Comparison of ENCODE assay signal across 8 cellular contexts in the genomic region with DNA sequence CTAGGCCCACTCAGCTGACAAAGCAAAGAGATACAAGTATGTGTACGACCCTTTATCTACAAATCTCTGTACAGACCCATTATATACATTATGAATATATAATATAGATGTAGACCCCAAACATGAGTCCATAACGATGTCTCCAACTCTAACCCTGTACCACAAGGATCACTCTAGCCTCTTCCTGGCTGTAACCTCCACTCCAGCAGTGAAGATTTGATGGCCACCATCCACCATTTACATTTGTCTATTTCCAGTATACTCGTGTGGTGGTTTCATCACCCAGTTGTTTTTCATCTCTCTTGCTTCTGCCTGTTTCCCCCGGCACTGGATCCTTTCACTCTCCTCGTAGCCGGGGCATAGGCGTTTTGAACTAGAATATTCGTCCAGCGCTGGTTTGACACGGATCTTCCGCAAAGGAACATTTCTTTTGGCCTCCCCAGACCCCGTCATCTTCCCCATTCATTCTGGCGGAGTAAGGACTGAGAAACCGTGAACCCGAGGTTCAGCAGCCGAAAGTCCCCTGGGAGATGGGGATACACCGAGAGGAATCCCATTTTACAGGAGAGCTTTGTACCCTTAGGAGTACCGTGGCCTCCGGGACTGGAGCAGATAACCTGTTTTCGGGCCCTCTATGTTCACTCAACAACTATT.
DNase-seq lines count a peak whose midpoint lies in the region; ATAC-seq and TF ChIP-seq lines count a peak whose summit lies in the region.

No MANE protein-coding gene starts in this region.

- TF ChIP-seq CTCF in fibroblast of mammary gland (conservative IDR thresholded peaks at IDR 0.05; ENCODE audit: control insufficient read depth, insufficient read depth, low read depth, low read length), result no peak
- no peak for TF ChIP-seq CTCF in retinal pigment epithelial cell (conservative IDR thresholded peaks at IDR 0.05; ENCODE audit: low read depth, low read length)

- DNase-seq in EH (ENCODE audit: low read depth), result peak; percentile 52
- peak; percentile 84 for DNase-seq in SHP77 treated with DMSO at 0.1 percent for 48 hours (lab: John Stamatoyannopoulos, UW)
- peak; percentile 27 for DNase-seq in fibroblast of mammary gland (ENCODE audit: low read depth)
- DNase-seq in retinal pigment epithelial cell (ENCODE audit: low read depth), result no peak
- DNase-seq in HuH-7.5 (ENCODE audit: low spot score), result no peak
- no peak for DNase-seq in NCI-H2107 (lab: John Stamatoyannopoulos, UW)
- DNase-seq in activated gamma-delta T cell (lab: John Stamatoyannopoulos, UW), result no peak

- H3K4me3 ChIP-seq in fibroblast of mammary gland (ENCODE audit: control insufficient read depth, low read depth, low read length), result peak overlapping the region; percentile 64
- peak overlapping the region; percentile 77 for H3K4me3 ChIP-seq in retinal pigment epithelial cell (ENCODE audit: low read length)

- peak; percentile 3 for ATAC-seq in GM21825 (IDR thresholded peaks at IDR 0.05; ENCODE audit: unreplicated experiment)

Comparison
In these comparisons a context has a peak if more than half of its experiments do, and no peak if none do; other contexts are left out.
1. DNase-seq: peak in EH (single experiment), SHP77 treated with DMSO at 0.1 percent for 48 hours (single experiment) and fibroblast of mammary gland (single experiment); none in retinal pigment epithelial cell (single experiment), HuH-7.5 (single experiment), NCI-H2107 (single experiment) and activated gamma-delta T cell (single experiment).